8 cellular contexts compared by ENCODE assay signal in the genomic region with DNA sequence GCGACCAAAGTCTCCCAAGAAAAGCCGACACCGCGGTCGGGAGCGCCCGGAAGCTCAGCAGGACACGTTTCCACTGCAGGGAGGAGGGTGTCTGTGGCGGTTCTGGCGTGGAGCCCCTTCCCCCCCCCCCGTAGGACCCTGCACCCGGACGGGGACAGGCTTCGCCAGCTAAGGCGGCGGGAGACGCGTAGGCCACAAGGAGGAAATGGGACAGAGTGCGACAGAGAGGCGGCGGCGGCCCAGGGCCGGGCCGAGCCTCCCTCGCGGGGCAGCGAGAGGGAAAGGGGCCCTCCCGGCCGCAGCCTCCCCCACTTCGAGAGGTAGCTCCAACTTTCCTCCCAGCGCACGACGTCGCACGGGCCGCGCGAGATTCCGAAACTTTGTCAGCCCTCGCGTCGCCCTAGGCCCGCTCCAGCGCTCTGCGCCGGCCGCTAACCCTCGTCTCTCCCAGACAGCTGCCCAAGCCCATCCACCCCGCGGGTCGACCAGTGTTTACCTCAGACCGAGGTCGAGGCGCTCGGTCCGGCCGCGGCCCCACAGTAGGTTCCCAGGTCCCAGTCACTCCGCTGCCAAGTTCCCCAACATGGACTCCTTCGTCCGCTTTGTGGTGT. TPM values are rescaled to one million over a fixed set of nuclear protein-coding genes. Genes with fewer than 3 reads are reported as not detected.
DNase-seq lines count a peak whose midpoint lies in the region; ATAC-seq and TF ChIP-seq lines count a peak whose summit lies in the region.

No MANE protein-coding gene starts in this region.

- H3K27me3 Mint-ChIP-seq in activated T-cell treated with anti-CD3 and anti-CD28 coated beads, Interleukin-2, amount 50 U/mL, for 72 hours (ENCODE audit: low read depth) = no peaks in the 10 kb centered on the region

- peaks cover 54% of the 10 kb centered on the region for H3K4me1 Mint-ChIP-seq in activated T-cell treated with anti-CD3 and anti-CD28 coated beads, Interleukin-2, amount 50 U/mL, for 72 hours (ENCODE audit: low read depth)

- H3K27ac ChIP-seq in neutrophil (peak overlapping the region; percentile 99), thyroid gland (peak overlapping the region; percentile 94 to 100 (median 98))

- peak overlapping the region; percentile 93 to 97 for H3K4me3 Mint-ChIP-seq in activated T-cell treated with anti-CD3 and anti-CD28 coated beads, Interleukin-2, amount 50 U/mL, for 72 hours

- H3K9me3 Mint-ChIP-seq in activated T-cell treated with anti-CD3 and anti-CD28 coated beads, Interleukin-2, amount 50 U/mL, for 72 hours = peaks cover 0 to 2% of the 10 kb centered on the region in 2 donors

- TF ChIP-seq POLR2A in thyroid gland (IDR thresholded peaks at IDR 0.05) = peak; percentile 16 to 64

- H3K36me3 ChIP-seq in NT2/D1 (ENCODE audit: insufficient read depth, insufficient read length, low read length) = peaks cover 18% of the 10 kb centered on the region
- H3K36me3 ChIP-seq in neutrophil = no peaks in the 10 kb centered on the region
- H3K36me3 ChIP-seq in thyroid gland = no peaks in the 10 kb centered on the region

- DNase-seq in AG08396 (ENCODE audit: low spot score) (peak; percentile 43), NT2/D1 (ENCODE audit: low read depth, low spot score) (peak; percentile 6), fibroblast of villous mesenchyme (ENCODE audit: low read depth) (no peak), thyroid gland (peak; percentile 75 to 78)
- DNase-seq in activated T-cell treated with anti-CD3 and anti-CD28 coated beads, Interleukin-2, amount 50 U/mL, for 72 hours = peak; percentile 64 to 65

- intact Hi-C loops in thyroid gland (cut with DNase I) = no loop called here

- H3K36me3 Mint-ChIP-seq in activated T-cell treated with anti-CD3 and anti-CD28 coated beads, Interleukin-2, amount 50 U/mL, for 72 hours (ENCODE audit: insufficient read depth in 2 of 2) = peaks cover 15 to 20% of the 10 kb centered on the region in 2 donors

- WGBS in thyroid gland, 2 donors = 0 to 1% methylated on average over 12 to 28 of the region's 61 CpGs

- H3K27ac Mint-ChIP-seq in activated T-cell treated with anti-CD3 and anti-CD28 coated beads, Interleukin-2, amount 50 U/mL, for 72 hours = peak overlapping the region; percentile 98

- H3K4me1 ChIP-seq in NT2/D1 (ENCODE audit: insufficient read depth, insufficient read length) = no peaks in the 10 kb centered on the region
- H3K4me1 ChIP-seq in neutrophil (ENCODE audit: control insufficient read depth in 1 of 2, insufficient read depth in 1 of 2, low read depth in 1 of 2, low read length in 1 of 2) = peaks cover 53 to 60% of the 10 kb centered on the region in 2 experiments
- H3K4me1 ChIP-seq in thyroid gland = peaks cover 14 to 34% of the 10 kb centered on the region in 2 donors

- ATAC-seq in GM18870 (IDR thresholded peaks at IDR 0.05; ENCODE audit: unreplicated experiment) (peak; percentile 26), HG03108 (IDR thresholded peaks at IDR 0.05; ENCODE audit: unreplicated experiment) (peak; percentile 17)
- peak; percentile 36 for ATAC-seq in activated T-cell treated with anti-CD3 and anti-CD28 coated beads, Interleukin-2, amount 50 U/mL, for 72 hours (replicated peaks in 1 of 2)

- no peaks in the 10 kb centered on the region for H3K27me3 ChIP-seq in NT2/D1 (ENCODE audit: insufficient read depth, insufficient read length)
- no peaks in the 10 kb centered on the region for H3K27me3 ChIP-seq in neutrophil
- no peaks in the 10 kb centered on the region for H3K27me3 ChIP-seq in thyroid gland

- H3K4me3 ChIP-seq in NT2/D1 (ENCODE audit: insufficient read length, low read depth) (peak overlapping the region; percentile 92), fibroblast of villous mesenchyme (ENCODE audit: low read depth, low read length) (peak overlapping the region; percentile 93), neutrophil (ENCODE audit: low read depth in 1 of 2, low read length in 1 of 2) (peak overlapping the region; percentile 88 to 89), thyroid gland (replicated peaks in 1 of 3) (peak overlapping the region; percentile 33 to 94 (median 70))

- peak overlapping the region; percentile 92 for H3K9ac ChIP-seq in NT2/D1 (ENCODE audit: insufficient read length, low read depth)

- H3K9me3 ChIP-seq in NT2/D1 (ENCODE audit: insufficient read depth, low read length) (no peaks in the 10 kb centered on the region; the same call in 1 of the 2 replicates), neutrophil (no peaks in the 10 kb centered on the region), thyroid gland (no peaks in the 10 kb centered on the region)

- TF ChIP-seq CTCF in fibroblast of villous mesenchyme (IDR thresholded peaks at IDR 0.05; ENCODE audit: insufficient read depth, low read depth, low read length) (no peak), neutrophil (IDR thresholded peaks at IDR 0.05) (peak; percentile 39), thyroid gland (IDR thresholded peaks at IDR 0.05) (peak in 1 of 6 experiments; percentile 3)

RNA-seq across cellular contexts. Expression of a gene that starts 0.4 kb away (rescaled TPM):
- total RNA-seq in activated T-cell treated with anti-CD3 and anti-CD28 coated beads, Interleukin-2, amount 50 U/mL, for 72 hours = 100 to 1,000 TPM; 114 to 118 TPM
- 114 and 186 TPM in 2 replicates for total RNA-seq in fibroblast of villous mesenchyme
- 100 to 1,000 TPM; 152 to 294 (median 173) TPM for total RNA-seq in thyroid gland
